ENCODE assay signal across 16 cellular contexts in genomic region chr5:31291323-31291854, GRCh38.
DNase-seq lines count a peak whose midpoint lies in the region; TF ChIP-seq lines count a peak whose summit lies in the region.
"Had no signal": no experiment of that assay in that cellular context is flagged by ENCODE, and none has a peak within 500 bp of the region (broad histone marks: within the 10 kb centered on the region; RNA-seq: fewer than 3 reads in every experiment).

No MANE protein-coding gene starts in this region.

- H3K4me3 ChIP-seq in ovary, result no peak overlapping the region
- H3K4me3 ChIP-seq: stomach had no signal

- no peak for TF ChIP-seq CTCF in RWPE1 (conservative IDR thresholded peaks at IDR 0.05; ENCODE audit: low read depth)
- TF ChIP-seq CTCF in ovary (IDR thresholded peaks at IDR 0.05), result no peak

- no peak for TF ChIP-seq POLR2A in ovary (IDR thresholded peaks at IDR 0.05)

- POLR2A ChIA-PET in RWPE1 (lab: Yijun Ruan, JAX; ENCODE audit: low non-redundant PET), result no interaction called here

- H3K27me3 ChIP-seq in ovary, result no peaks in the 10 kb centered on the region
- H3K27me3 ChIP-seq: stomach had no signal

- H3K4me1 ChIP-seq in ovary (ENCODE audit: insufficient read depth), result no peaks in the 10 kb centered on the region
- H3K4me1 ChIP-seq: stomach had no signal

- TF ChIP-seq EP300 in ovary (IDR thresholded peaks at IDR 0.05), result no peak

- no peaks in the 10 kb centered on the region for H3K36me3 ChIP-seq in ovary
- H3K36me3 ChIP-seq: stomach, WERI-Rb-1 had no signal

- intact Hi-C loops in ovary (cut with DNase I), result no loop called here

- CTCF ChIA-PET in RWPE1 (lab: Yijun Ruan, JAX), result interaction anchor here (0.6 to 1.3 kb wide), 4 partner anchors 38 to 122 kb away, joined by 3 to 7 read pairs (median 3); no protein-coding TSS in a partner anchor

- H3K9me3 ChIP-seq in ovary, result no peaks in the 10 kb centered on the region
- H3K9me3 ChIP-seq: stomach had no signal

- DNase-seq in NCI-H2227 (lab: John Stamatoyannopoulos, UW; ENCODE audit: unreplicated experiment) (peak; percentile 26), NCI-H2227 treated with DMSO at 0.1 percent for 48 hours (lab: John Stamatoyannopoulos, UW) (no peak), HT1080 (ENCODE audit: low read depth) (peak; percentile 7), RWPE1 (ENCODE audit: low spot score) (peak; percentile 9), kidney tubule cell (ENCODE audit: low spot score) (peak; percentile 15), 8988T (no peak), SW480 (ENCODE audit: low spot score) (no peak), ovary (no peak)
- DNase-seq: activated effector memory CD4-positive, alpha-beta T cell treated with anti-CD3 and anti-CD28 coated beads, Interleukin-2, amount 50 U/mL, for 16 hours; COR-L47; immature natural killer cell; KG1; NCI-H2171; stimulated activated CD4-positive, alpha-beta T cell treated with anti-CD3 and anti-CD28 coated beads, Interleukin-15, amount 100 ng/mL, for 24 hours; stomach; WERI-Rb-1 had no signal

- no peak overlapping the region for H3K27ac ChIP-seq in RWPE1
- H3K27ac ChIP-seq in ovary, result no peak overlapping the region
- H3K27ac ChIP-seq: stomach, WERI-Rb-1 had no signal

- WGBS in ovary, 3 donors, result 10 to 31% (median 28%) methylated on average over 7 of the region's 7 CpGs

Comparison
In these comparisons a context has a peak if more than half of its experiments do, and no peak if none do; other contexts are left out.
1. DNase-seq: peak in NCI-H2227 (single experiment), HT1080 (single experiment), RWPE1 (single experiment) and kidney tubule cell (single experiment); none in NCI-H2227 treated with DMSO at 0.1 percent for 48 hours (single experiment), 8988T (single experiment), SW480 (single experiment) and ovary (0 of 5).